In the genomic region with DNA sequence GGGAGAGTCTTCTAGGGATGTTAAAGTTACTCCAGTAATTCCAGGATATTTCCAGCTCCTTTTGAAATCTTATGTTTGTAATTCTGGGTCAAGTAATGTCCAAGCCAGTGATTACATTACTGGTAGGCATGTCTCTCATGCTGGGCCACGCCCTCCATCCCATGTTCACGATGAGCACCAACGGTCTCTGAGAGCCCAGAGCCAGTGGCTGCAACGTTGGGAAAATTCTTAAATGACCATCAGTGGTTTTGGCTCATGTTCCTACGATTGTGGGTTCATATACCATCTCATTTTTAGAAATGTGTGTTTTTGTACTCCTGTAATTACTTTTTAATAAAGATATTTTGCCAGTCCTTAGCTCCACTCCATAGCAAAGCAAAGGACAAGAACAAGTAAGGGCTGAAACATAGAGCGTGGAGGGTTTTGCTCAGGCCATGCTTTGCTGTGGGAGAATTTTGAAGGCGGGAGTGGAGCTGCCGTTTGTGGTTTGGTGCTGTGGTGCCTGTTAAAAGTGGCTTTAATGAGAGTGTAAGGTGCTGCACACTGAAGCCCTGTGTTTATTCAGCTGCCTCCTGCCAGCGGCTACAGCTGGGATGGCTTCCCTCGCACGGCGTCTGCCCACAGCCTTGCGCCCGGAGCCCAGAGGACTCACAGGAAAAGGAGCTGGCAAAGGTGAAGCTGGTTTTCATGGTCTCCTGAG, we compare ENCODE assay signal across 10 cellular contexts. TPM values are rescaled to one million over a fixed set of nuclear protein-coding genes. Genes with fewer than 3 reads are reported as not detected.
DNase-seq lines count a peak whose midpoint lies in the region; ATAC-seq and TF ChIP-seq lines count a peak whose summit lies in the region.
"Had no signal": no experiment of that assay in that cellular context is flagged by ENCODE, and none has a peak within 500 bp of the region (broad histone marks: within the 10 kb centered on the region; RNA-seq: fewer than 3 reads in every experiment).

No MANE protein-coding gene starts in this region.

- H4K5ac ChIP-seq in mesendoderm (ENCODE audit: low read length) = no peak overlapping the region

- peak overlapping the region; percentile 17 for H3K56ac ChIP-seq in mesendoderm (ENCODE audit: low read length)

- no peak for ATAC-seq in left cardiac atrium
- ATAC-seq in HG02759 (IDR thresholded peaks at IDR 0.05; ENCODE audit: unreplicated experiment) = no peak

- H2AK5ac ChIP-seq in mesendoderm (ENCODE audit: low read length) = no peak overlapping the region

- peak; percentile 88 for DNase-seq in DMS153 treated with DMSO at 0.1 percent for 48 hours (lab: John Stamatoyannopoulos, UW; ENCODE audit: unreplicated experiment)
- DNase-seq in NCI-H187 (lab: John Stamatoyannopoulos, UW) = peak; percentile 93 to 94
- peak; percentile 33 for DNase-seq in astrocyte of the cerebellum (ENCODE audit: low read depth)
- no peak for DNase-seq in mesendoderm
- no peak for DNase-seq in activated CD8-positive, alpha-beta memory T cell treated with anti-CD3 and anti-CD28 coated beads, Interleukin-2, amount 50 U/mL, for 4 hours
- DNase-seq in left cardiac atrium = no peak
- no peak for DNase-seq in MG63
- DNase-seq: activated naive CD4-positive, alpha-beta T cell had no signal

- no peak overlapping the region for H2BK120ac ChIP-seq in mesendoderm (ENCODE audit: low read depth, low read length)

- H3K18ac ChIP-seq in mesendoderm (ENCODE audit: low read length) = no peak overlapping the region

- H3K4me2 ChIP-seq in mesendoderm (ENCODE audit: low read length) = no peak overlapping the region

- H3K36me3 ChIP-seq in mesendoderm (ENCODE audit: control insufficient read depth, insufficient read depth, low read length) (peaks cover 8% of the 10 kb centered on the region), MG63 (peaks cover 55% of the 10 kb centered on the region)

- H3K4me3 ChIP-seq in astrocyte of the cerebellum (ENCODE audit: low read depth, low read length) = no peak overlapping the region
- no peak overlapping the region for H3K4me3 ChIP-seq in mesendoderm (ENCODE audit: low read length)
- H3K4me3 ChIP-seq in MG63 = no peak overlapping the region
- H3K4me3 ChIP-seq: lung had no signal

- H3K27me3 ChIP-seq in mesendoderm (ENCODE audit: insufficient read depth, low read length, poor library complexity) (no peaks in the 10 kb centered on the region), MG63 (no peaks in the 10 kb centered on the region)

- H2BK5ac ChIP-seq in mesendoderm (ENCODE audit: low read length) = no peak overlapping the region

- no peak overlapping the region for H2BK15ac ChIP-seq in mesendoderm (replicated peaks; ENCODE audit: low read depth)

- peaks cover 35% of the 10 kb centered on the region for H3K79me2 ChIP-seq in mesendoderm (ENCODE audit: control insufficient read depth, insufficient read depth, low read length)

- in situ Hi-C loops in astrocyte of the cerebellum (cut with HindIII; ENCODE audit: low sequenced_read_pairs) = no loop called here

- H3K9ac ChIP-seq in mesendoderm (ENCODE audit: low read length) = no peak overlapping the region

- no peak overlapping the region for H3K23ac ChIP-seq in mesendoderm (ENCODE audit: low read length)

- WGBS in mesendoderm (ENCODE audit: extremely low coverage, insufficient coverage, low lambda C conversion rate) = no CpG with 5 or more reads among the region's 14 CpGs

- no peak overlapping the region for H3K27ac ChIP-seq in mesendoderm (ENCODE audit: low read depth, low read length)

- peaks cover 38% of the 10 kb centered on the region for H3K79me1 ChIP-seq in mesendoderm (ENCODE audit: low read length)

- intact Hi-C loops in left cardiac atrium (cut with DNase I) = no loop called here

- no peak overlapping the region for H3K4ac ChIP-seq in mesendoderm (ENCODE audit: low read depth, low read length)

- H3K4me1 ChIP-seq in mesendoderm (ENCODE audit: control insufficient read depth, low read depth, low read length) = no peaks in the 10 kb centered on the region

- H4K8ac ChIP-seq in mesendoderm (ENCODE audit: low read depth, low read length) = no peak overlapping the region

- TF ChIP-seq CTCF in astrocyte of the cerebellum (IDR thresholded peaks at IDR 0.05; ENCODE audit: low read depth, low read length, missing control alignments) = no peak

- peaks cover 13% of the 10 kb centered on the region for H3K9me3 ChIP-seq in MG63

RNA-seq across cellular contexts. Expression of a gene that starts 28.9 kb away (rescaled TPM):
- 71.3 TPM for polyA plus RNA-seq in mesendoderm (2013, experiment 1 of 2)
- 69.6 TPM for polyA plus RNA-seq in mesendoderm (2013, experiment 2 of 2)
- 1 to 10 TPM; 5.2 to 7.5 TPM for total RNA-seq in left cardiac atrium
- 3.1 and 4.9 TPM in 2 replicates for total RNA-seq in MG63 (2014; rRNA removed; shearing (Covaris generic); ENCODE audit: low replicate concordance)

Comparison
In these comparisons a context has a peak if more than half of its experiments do, and no peak if none do; other contexts are left out.
1. DNase-seq: peak in DMS153 treated with DMSO at 0.1 percent for 48 hours (single experiment), NCI-H187 (2 of 2) and astrocyte of the cerebellum (single experiment); none in mesendoderm (single experiment), activated CD8-positive, alpha-beta memory T cell treated with anti-CD3 and anti-CD28 coated beads, Interleukin-2, amount 50 U/mL, for 4 hours (single experiment), left cardiac atrium (single experiment) and MG63 (single experiment).